In genomic region chr1:108009603-108010195, GRCh38 we compare ENCODE assay signal across 16 cellular contexts. TPM values are rescaled to one million over a fixed set of nuclear protein-coding genes. Genes with fewer than 3 reads are reported as not detected.
DNase-seq lines count a peak whose midpoint lies in the region; ATAC-seq and TF ChIP-seq lines count a peak whose summit lies in the region.
"Had no signal": no experiment of that assay in that cellular context is flagged by ENCODE, and none has a peak within 500 bp of the region (broad histone marks: within the 10 kb centered on the region; RNA-seq: fewer than 3 reads in every experiment).

No MANE protein-coding gene starts in this region.

- DNase-seq in COLO829 (ENCODE audit: low spot score) (peak; percentile 26), HT1080 (ENCODE audit: low read depth) (peak; percentile 86), astrocyte of the spinal cord (ENCODE audit: low read depth, low spot score) (peak; percentile 55), kidney glomerular epithelial cell (lab: John Stamatoyannopoulos, UW) (peak; percentile 48)
- DNase-seq: DMS79; immature natural killer cell; NCI-H1092; NCI-H2171; NK-92 treated with Interleukin-12 subunit alpha and Interleukin-12 subunit beta, amount 100 ng/mL, for 24 hours; ovary; SJCRH30 had no signal

- ATAC-seq in HG03097 (IDR thresholded peaks at IDR 0.05; ENCODE audit: low FRiP score, unreplicated experiment) (no peak), HG03139 (IDR thresholded peaks at IDR 0.05; ENCODE audit: unreplicated experiment) (no peak), GM19463 (IDR thresholded peaks at IDR 0.05; ENCODE audit: unreplicated experiment) (no peak), GM18511 (IDR thresholded peaks at IDR 0.05; ENCODE audit: unreplicated experiment) (no peak)

- H3K4me3 ChIP-seq in astrocyte of the spinal cord (ENCODE audit: low read depth, low read length), result no peak overlapping the region
- H3K4me3 ChIP-seq: ovary, SJCRH30, skin epidermis had no signal

- no peak for TF ChIP-seq CTCF in astrocyte of the spinal cord (IDR thresholded peaks at IDR 0.05; ENCODE audit: low read depth, low read length)

- in situ Hi-C loops in astrocyte of the spinal cord (cut with HindIII; ENCODE audit: low sequenced_read_pairs), result no loop called here

RNA-seq across cellular contexts. Expression of gene VAV3, which starts 44.7 kb away (rescaled TPM):
- total RNA-seq in HT1080 (2014; rRNA removed; shearing (Covaris generic)), result 3.7 and 5.7 TPM in 2 replicates
- polyA plus RNA-seq in HT1080 (2015; cell fraction: cytosol; rRNA removed), result 0.69 and 2.0 TPM in 2 replicates
- polyA plus RNA-seq in HT1080 (2015; cell fraction: nucleus; rRNA removed), result 1.1 and 3.2 TPM in 2 replicates

Comparison
In these comparisons a context has a peak if more than half of its experiments do, and no peak if none do; other contexts are left out.
1. DNase-seq: peak in every context shown above with its lines; median percentile 86 in HT1080; 55 in astrocyte of the spinal cord; 48 in kidney glomerular epithelial cell; 26 in COLO829.